ENCODE assay signal across 14 cellular contexts in genomic region chr14:96056509-96057422, GRCh38. TPM values are rescaled to one million over a fixed set of nuclear protein-coding genes. Genes with fewer than 3 reads are reported as not detected.
DNase-seq lines count a peak whose midpoint lies in the region; ATAC-seq and TF ChIP-seq lines count a peak whose summit lies in the region.
"Had no signal": no experiment of that assay in that cellular context is flagged by ENCODE, and none has a peak within 500 bp of the region (broad histone marks: within the 10 kb centered on the region; RNA-seq: fewer than 3 reads in every experiment).

No MANE protein-coding gene starts in this region.

- H3K4me1 Mint-ChIP-seq in activated CD8-positive, alpha-beta T cell treated with anti-CD3 and anti-CD28 coated beads for 36 hours (ENCODE audit: low read depth), result no peaks in the 10 kb centered on the region
- H3K4me1 Mint-ChIP-seq in activated CD8-positive, alpha-beta T cell treated with anti-CD3 and anti-CD28 coated beads, Interleukin-2, amount 10 ng/mL, durations not matched to agents 7 days and 5 days (ENCODE audit: low read depth), result no peaks in the 10 kb centered on the region
- H3K4me1 Mint-ChIP-seq: stimulated activated effector memory CD8-positive, alpha-beta T cell treated with anti-CD3 and anti-CD28 coated beads, Interleukin-12 subunit alpha, Interleukin-12 subunit beta, amount 100 ng/mL, for 72 hours had no signal

- CTCF ChIA-PET in activated CD8-positive, alpha-beta T cell treated with anti-CD3 and anti-CD28 coated beads for 36 hours (lab: Charles Lee), result interaction anchor here (1.1 to 1.2 kb wide), 2 partner anchors 17 to 219 kb away, joined by 3 to 4 read pairs; no protein-coding TSS in a partner anchor
- CTCF ChIA-PET in activated CD8-positive, alpha-beta T cell treated with anti-CD3 and anti-CD28 coated beads, Interleukin-2, amount 10 ng/mL, durations not matched to agents 7 days and 5 days (lab: Charles Lee), result interaction anchor here (0.8 to 1.5 kb wide), 3 partner anchors 11 to 219 kb away, joined by 3 to 4 read pairs (median 3); no protein-coding TSS in a partner anchor

- no peak for ATAC-seq in activated CD8-positive, alpha-beta T cell treated with anti-CD3 and anti-CD28 coated beads for 36 hours
- ATAC-seq in activated CD8-positive, alpha-beta T cell treated with anti-CD3 and anti-CD28 coated beads, Interleukin-2, amount 10 ng/mL, durations not matched to agents 7 days and 5 days, result no peak
- ATAC-seq in GM18867 (IDR thresholded peaks at IDR 0.05; ENCODE audit: unreplicated experiment) (no peak), HG02642 (IDR thresholded peaks at IDR 0.05; ENCODE audit: poor library complexity, unreplicated experiment) (no peak), left colon (no peak)
- ATAC-seq: stimulated activated effector memory CD8-positive, alpha-beta T cell treated with anti-CD3 and anti-CD28 coated beads, Interleukin-12 subunit alpha, Interleukin-12 subunit beta, amount 100 ng/mL, for 72 hours had no signal

- no peaks in the 10 kb centered on the region for H3K79me2 ChIP-seq in MM.1S (ENCODE audit: low read length)

- H3K4me2 ChIP-seq in MM.1S (ENCODE audit: low read depth, low read length), result no peak overlapping the region

- H3K27ac ChIP-seq in MM.1S (ENCODE audit: low read length), result no peak overlapping the region
- peak overlapping the region; percentile 47 for H3K27ac ChIP-seq in temporal lobe (ENCODE audit: low read depth, low read length)
- H3K27ac ChIP-seq: brain microvascular endothelial cell had no signal

- H3K4me1 ChIP-seq in MM.1S (ENCODE audit: low read length), result no peaks in the 10 kb centered on the region

- H3K27me3 ChIP-seq in MM.1S (replicated peaks; ENCODE audit: insufficient read depth, low read length), result no peaks in the 10 kb centered on the region
- H3K27me3 ChIP-seq: brain microvascular endothelial cell had no signal

- DNase-seq in activated CD8-positive, alpha-beta T cell treated with anti-CD3 and anti-CD28 coated beads for 36 hours, result peak; percentile 10
- DNase-seq in activated CD8-positive, alpha-beta T cell treated with anti-CD3 and anti-CD28 coated beads, Interleukin-2, amount 10 ng/mL, durations not matched to agents 7 days and 5 days, result no peak
- DNase-seq in MM.1S (no peak), cerebellar cortex (ENCODE audit: low spot score) (peak; percentile 58), left colon (no peak)
- DNase-seq: activated T-cell treated with anti-CD3 and anti-CD28 coated beads, Interleukin-2, amount 50 U/mL, for 24 hours; brain microvascular endothelial cell; CD4-positive, alpha-beta T cell; KG1; nephron progenitor cell had no signal

- no peak overlapping the region for H2AFZ ChIP-seq in MM.1S (ENCODE audit: low read length)

- no peak overlapping the region for H3K27ac Mint-ChIP-seq in activated CD8-positive, alpha-beta T cell treated with anti-CD3 and anti-CD28 coated beads for 36 hours
- H3K27ac Mint-ChIP-seq in activated CD8-positive, alpha-beta T cell treated with anti-CD3 and anti-CD28 coated beads, Interleukin-2, amount 10 ng/mL, durations not matched to agents 7 days and 5 days, result no peak overlapping the region
- H3K27ac Mint-ChIP-seq: activated T-cell treated with anti-CD3 and anti-CD28 coated beads, Interleukin-2, amount 50 U/mL, for 24 hours; CD4-positive, alpha-beta T cell; nephron progenitor cell; stimulated activated effector memory CD8-positive, alpha-beta T cell treated with anti-CD3 and anti-CD28 coated beads, Interleukin-12 subunit alpha, Interleukin-12 subunit beta, amount 100 ng/mL, for 72 hours had no signal

- no peak overlapping the region for H3K4me3 ChIP-seq in MM.1S (ENCODE audit: low read length)

- H3K36me3 Mint-ChIP-seq in activated CD8-positive, alpha-beta T cell treated with anti-CD3 and anti-CD28 coated beads for 36 hours (ENCODE audit: low read depth), result no peaks in the 10 kb centered on the region
- no peaks in the 10 kb centered on the region for H3K36me3 Mint-ChIP-seq in activated CD8-positive, alpha-beta T cell treated with anti-CD3 and anti-CD28 coated beads, Interleukin-2, amount 10 ng/mL, durations not matched to agents 7 days and 5 days (ENCODE audit: low read depth)
- H3K36me3 Mint-ChIP-seq: stimulated activated effector memory CD8-positive, alpha-beta T cell treated with anti-CD3 and anti-CD28 coated beads, Interleukin-12 subunit alpha, Interleukin-12 subunit beta, amount 100 ng/mL, for 72 hours had no signal

- no peaks in the 10 kb centered on the region for H3K36me3 ChIP-seq in MM.1S (replicated peaks; ENCODE audit: insufficient read depth, low read length)
- H3K36me3 ChIP-seq: brain microvascular endothelial cell had no signal

- H3K9me2 ChIP-seq in MM.1S (replicated peaks; ENCODE audit: insufficient read depth, low read length), result no peaks in the 10 kb centered on the region

- peaks cover 9% of the 10 kb centered on the region for H3K27me3 Mint-ChIP-seq in activated CD8-positive, alpha-beta T cell treated with anti-CD3 and anti-CD28 coated beads for 36 hours
- no peaks in the 10 kb centered on the region for H3K27me3 Mint-ChIP-seq in activated CD8-positive, alpha-beta T cell treated with anti-CD3 and anti-CD28 coated beads, Interleukin-2, amount 10 ng/mL, durations not matched to agents 7 days and 5 days (ENCODE audit: low read depth)

- no peak overlapping the region for H3K9ac ChIP-seq in MM.1S (ENCODE audit: low read length)

- no peaks in the 10 kb centered on the region for H3K9me3 ChIP-seq in MM.1S (replicated peaks; ENCODE audit: insufficient read depth, low read length)

- H3K9me3 Mint-ChIP-seq in activated CD8-positive, alpha-beta T cell treated with anti-CD3 and anti-CD28 coated beads for 36 hours, result no peaks in the 10 kb centered on the region
- no peaks in the 10 kb centered on the region for H3K9me3 Mint-ChIP-seq in activated CD8-positive, alpha-beta T cell treated with anti-CD3 and anti-CD28 coated beads, Interleukin-2, amount 10 ng/mL, durations not matched to agents 7 days and 5 days (ENCODE audit: insufficient read depth)
- H3K9me3 Mint-ChIP-seq: activated T-cell treated with anti-CD3 and anti-CD28 coated beads, Interleukin-2, amount 50 U/mL, for 24 hours; CD4-positive, alpha-beta T cell; nephron progenitor cell; stimulated activated effector memory CD8-positive, alpha-beta T cell treated with anti-CD3 and anti-CD28 coated beads, Interleukin-12 subunit alpha, Interleukin-12 subunit beta, amount 100 ng/mL, for 72 hours had no signal

- intact Hi-C loops in activated CD8-positive, alpha-beta T cell treated with anti-CD3 and anti-CD28 coated beads for 36 hours (cut with micrococcal nuclease), result no loop called here
- intact Hi-C loops in left colon (cut with DNase I, micrococcal nuclease), result no loop called here

- TF ChIP-seq CTCF in activated CD8-positive, alpha-beta T cell treated with anti-CD3 and anti-CD28 coated beads for 36 hours (IDR thresholded peaks at IDR 0.05), result no peak
- TF ChIP-seq CTCF in MM.1S (IDR thresholded peaks at IDR 0.05; ENCODE audit: low read length), result peak; percentile 15

- POLR2A ChIA-PET in activated CD8-positive, alpha-beta T cell treated with anti-CD3 and anti-CD28 coated beads for 36 hours (lab: Charles Lee), result no interaction called here
- POLR2A ChIA-PET in activated CD8-positive, alpha-beta T cell treated with anti-CD3 and anti-CD28 coated beads, Interleukin-2, amount 10 ng/mL, durations not matched to agents 7 days and 5 days (lab: Charles Lee), result no interaction called here

- no peak overlapping the region for H3K4me3 Mint-ChIP-seq in activated CD8-positive, alpha-beta T cell treated with anti-CD3 and anti-CD28 coated beads for 36 hours
- no peak overlapping the region for H3K4me3 Mint-ChIP-seq in activated CD8-positive, alpha-beta T cell treated with anti-CD3 and anti-CD28 coated beads, Interleukin-2, amount 10 ng/mL, durations not matched to agents 7 days and 5 days
- H3K4me3 Mint-ChIP-seq: activated T-cell treated with anti-CD3 and anti-CD28 coated beads, Interleukin-2, amount 50 U/mL, for 24 hours; CD4-positive, alpha-beta T cell; nephron progenitor cell; stimulated activated effector memory CD8-positive, alpha-beta T cell treated with anti-CD3 and anti-CD28 coated beads, Interleukin-12 subunit alpha, Interleukin-12 subunit beta, amount 100 ng/mL, for 72 hours had no signal

- H3F3A ChIP-seq in MM.1S (ENCODE audit: insufficient read depth, low read length), result no peaks in the 10 kb centered on the region

- no peaks in the 10 kb centered on the region for H4K20me1 ChIP-seq in MM.1S (ENCODE audit: insufficient read depth, low read length)

RNA-seq across cellular contexts. Expression of gene C14orf132, which starts 17.6 kb away (rescaled TPM):
- total RNA-seq in activated CD8-positive, alpha-beta T cell treated with anti-CD3 and anti-CD28 coated beads for 36 hours, result 1 to 10 TPM; 1.6 to 2.3 TPM
- total RNA-seq in activated CD8-positive, alpha-beta T cell treated with anti-CD3 and anti-CD28 coated beads, Interleukin-2, amount 10 ng/mL, durations not matched to agents 7 days and 5 days, result under 1 TPM; 0.42 to 0.50 TPM
- total RNA-seq in temporal lobe, result 41.8 TPM
- total RNA-seq in left colon, result 1 to 10 TPM; 2.2 to 6.7 TPM

Comparison
In these comparisons a context has a peak if more than half of its experiments do, and no peak if none do; other contexts are left out.
1. DNase-seq: peak in activated CD8-positive, alpha-beta T cell treated with anti-CD3 and anti-CD28 coated beads for 36 hours (single experiment) and cerebellar cortex (single experiment); none in activated CD8-positive, alpha-beta T cell treated with anti-CD3 and anti-CD28 coated beads, Interleukin-2, amount 10 ng/mL, durations not matched to agents 7 days and 5 days (single experiment), MM.1S (single experiment) and left colon (0 of 2).